Comparison of ENCODE assay signal across 16 cellular contexts in the genomic region with DNA sequence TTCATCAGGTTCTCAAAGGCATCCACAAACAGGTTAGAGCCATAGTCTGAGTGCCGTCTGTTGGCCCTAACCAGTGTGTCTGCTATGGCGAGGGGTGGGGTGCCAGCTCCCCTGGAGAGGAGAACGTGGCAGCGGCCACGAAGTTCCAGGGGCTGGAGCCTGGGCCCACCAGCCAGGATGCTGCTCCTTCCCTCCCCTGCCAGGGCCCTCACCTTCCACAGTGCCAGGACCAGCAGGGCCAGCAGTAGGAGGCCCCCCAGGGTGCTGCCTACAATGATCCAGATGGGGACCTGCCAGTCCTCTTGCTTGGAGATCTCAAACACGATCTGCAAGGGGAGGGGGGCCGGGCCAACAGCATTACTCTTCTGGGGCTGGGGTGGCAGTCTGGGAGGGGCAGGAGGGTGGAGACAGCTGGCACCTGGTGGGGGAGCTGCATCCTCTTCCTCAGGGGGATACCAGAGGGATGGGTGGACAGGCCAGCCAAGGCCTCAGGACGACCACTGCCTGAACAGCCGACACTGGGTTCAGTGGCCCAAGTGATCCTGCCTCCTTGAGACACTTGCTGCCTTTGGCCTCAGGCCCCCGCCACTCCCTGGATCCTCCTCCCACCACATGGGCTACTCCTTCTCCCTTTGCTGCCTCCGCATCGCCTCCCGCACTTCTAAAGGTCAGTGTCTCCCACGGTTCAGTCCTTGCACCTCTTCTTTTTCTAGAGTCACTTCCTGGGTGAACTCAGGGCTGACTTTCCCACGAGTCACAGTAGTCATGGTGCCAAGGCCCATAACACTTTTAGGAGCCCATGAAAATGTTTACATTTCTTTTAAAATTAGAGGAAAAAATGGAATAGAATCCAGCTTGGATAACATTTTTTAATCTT. TPM values are rescaled to one million over a fixed set of nuclear protein-coding genes. Genes with fewer than 3 reads are reported as not detected.
DNase-seq lines count a peak whose midpoint lies in the region; ATAC-seq and TF ChIP-seq lines count a peak whose summit lies in the region.
"Had no signal": no experiment of that assay in that cellular context is flagged by ENCODE, and none has a peak within 500 bp of the region (broad histone marks: within the 10 kb centered on the region; RNA-seq: fewer than 3 reads in every experiment).

No MANE protein-coding gene starts in this region.

- BruUV-seq in mammary epithelial cell (replicated peaks; lab: Mats Ljungman, UMichigan): no TSS peak

- in situ Hi-C loops in mammary epithelial cell (cut with MboI; ENCODE audit: low sequenced_read_pairs in 2 of 2): loop anchor here in 1 of 2 donors (10.0 to 25.0 kb wide), 2 partner anchors 81 to 359 kb away; no protein-coding TSS in a partner anchor

- H3K27ac Mint-ChIP-seq in nephron progenitor cell: peak overlapping the region; percentile 58

- H3K9me3 ChIP-seq in mammary epithelial cell (replicated peaks; ENCODE audit: insufficient read depth, low read length): no peaks in the 10 kb centered on the region
- H3K9me3 ChIP-seq: body of pancreas had no signal

- WGBS in mammary epithelial cell (ENCODE audit: low coverage, missing lambda C conversion rate): 77% methylated on average over 14 of the region's 15 CpGs

- H3K27me3 Mint-ChIP-seq in nephron progenitor cell (ENCODE audit: low read depth, poor library complexity): peaks cover 10% of the 10 kb centered on the region

- no peak overlapping the region for H3K4me3 ChIP-seq in mammary epithelial cell (replicated peaks in 1 of 3; ENCODE audit: insufficient read depth in 1 of 3, low read depth in 2 of 3, low read length in 3 of 3)
- H3K4me3 ChIP-seq: body of pancreas had no signal

- no peaks in the 10 kb centered on the region for H3K27me3 ChIP-seq in mammary epithelial cell (ENCODE audit: insufficient read depth, low read length)
- H3K27me3 ChIP-seq: body of pancreas had no signal

- no peak overlapping the region for H3K4me3 Mint-ChIP-seq in nephron progenitor cell
- H3K4me3 Mint-ChIP-seq: activated CD4-positive, alpha-beta T cell treated with anti-CD3 and anti-CD28 coated beads, Interleukin-2, amount 10 ng/mL, durations not matched to agents 24 days and 14 days; CD14-positive monocyte had no signal

- H3K27ac ChIP-seq in mammary epithelial cell (ENCODE audit: insufficient read depth, low read depth, low read length): peak overlapping the region; percentile 73
- H3K27ac ChIP-seq: body of pancreas had no signal

- no peaks in the 10 kb centered on the region for H3K36me3 ChIP-seq in mammary epithelial cell (ENCODE audit: insufficient read depth, low read length)

- ATAC-seq in HG02798 (IDR thresholded peaks at IDR 0.05; ENCODE audit: poor library complexity, unreplicated experiment): no peak
- ATAC-seq in sciatic nerve: no peak
- ATAC-seq: body of pancreas had no signal

- no peaks in the 10 kb centered on the region for H4K20me1 ChIP-seq in mammary epithelial cell (ENCODE audit: insufficient read depth, low read length)

- intact Hi-C loops in mammary epithelial cell (cut with micrococcal nuclease) (no loop called here), sciatic nerve (cut with DNase I) (loop anchor here (10.0 kb wide), 1 partner anchor 251 kb away; no protein-coding TSS in a partner anchor)

- no peak overlapping the region for H3K4me2 ChIP-seq in mammary epithelial cell (ENCODE audit: insufficient read depth, low read depth, low read length)

- POLR2A ChIA-PET in GM10248 (lab: Yijun Ruan, JAX): no interaction called here

- H3K9ac ChIP-seq in mammary epithelial cell (ENCODE audit: insufficient read depth, low read length): peak overlapping the region; percentile 36

- DNase-seq in GM10248 (ENCODE audit: extremely low spot score) (peak; percentile 12), HK-2 (ENCODE audit: unreplicated experiment) (peak; percentile 14), mammary epithelial cell (no peak), nephron progenitor cell (no peak), sciatic nerve (ENCODE audit: low spot score) (no peak), NCI-H2029 (lab: John Stamatoyannopoulos, UW) (no peak)
- DNase-seq: activated CD4-positive, alpha-beta T cell treated with anti-CD3 and anti-CD28 coated beads, Interleukin-2, amount 10 ng/mL, durations not matched to agents 24 days and 14 days; activated gamma-delta T cell treated with Interleukin-2 at 50 U/mL for 16 hours; naive B cell; NCI-H1105 treated with DMSO at 0.1 percent for 48 hours; NCI-H446; OCI-M1; stimulated activated naive CD4-positive, alpha-beta T cell treated with Interleukin-2 at 50 U/mL for 16 hours had no signal

- dilution Hi-C loops in mammary epithelial cell (cut with HindIII; ENCODE audit: low sequenced_read_pairs): no loop called here

- peak overlapping the region; percentile 48 for H2AFZ ChIP-seq in mammary epithelial cell (ENCODE audit: low read depth, low read length)

- no peaks in the 10 kb centered on the region for H3K79me2 ChIP-seq in mammary epithelial cell (ENCODE audit: insufficient read depth, low read length)

- H3K9me3 Mint-ChIP-seq in nephron progenitor cell: no peaks in the 10 kb centered on the region
- H3K9me3 Mint-ChIP-seq: activated CD4-positive, alpha-beta T cell treated with anti-CD3 and anti-CD28 coated beads, Interleukin-2, amount 10 ng/mL, durations not matched to agents 24 days and 14 days; CD14-positive monocyte; naive B cell had no signal

- H3K4me1 ChIP-seq in mammary epithelial cell (ENCODE audit: insufficient read depth, low read length): peaks cover 29% of the 10 kb centered on the region
- H3K4me1 ChIP-seq: body of pancreas had no signal

- no peak for TF ChIP-seq CTCF in GM10248 (IDR thresholded peaks at IDR 0.05; ENCODE audit: control extremely low read depth, extremely low read depth, low read depth, missing control alignments)
- no peak for TF ChIP-seq CTCF in mammary epithelial cell (conservative IDR thresholded peaks at IDR 0.05 in 1 of 2, IDR thresholded peaks at IDR 0.05 in 1 of 2; ENCODE audit: extremely low read depth in 1 of 2, insufficient read depth in 1 of 2, low read depth in 1 of 2, low read length in 2 of 2)
- TF ChIP-seq CTCF in nephron progenitor cell (IDR thresholded peaks at IDR 0.05): no peak

- CTCF ChIA-PET in GM10248 (lab: Yijun Ruan, JAX) (interaction anchor here (0.7 to 4.2 kb wide), 4 partner anchors 23 to 52 kb away, joined by 4 to 57 read pairs (median 6); no protein-coding TSS in a partner anchor), mammary epithelial cell (lab: Charles Lee; ENCODE audit: low non-redundant PET) (interaction anchor here (1.2 kb wide), 1 partner anchor 51 kb away, joined by 8 read pairs; no protein-coding TSS in a partner anchor)

- no peaks in the 10 kb centered on the region for H3K36me3 Mint-ChIP-seq in nephron progenitor cell (ENCODE audit: low read depth)
- H3K36me3 Mint-ChIP-seq: CD14-positive monocyte, naive B cell had no signal

- peaks cover 33% of the 10 kb centered on the region for H3K4me1 Mint-ChIP-seq in nephron progenitor cell

RNA-seq across cellular contexts. Expression of a gene that starts 26.3 kb away (rescaled TPM):
- total RNA-seq in mammary epithelial cell: 100 to 1,000 TPM in 1 of 2 donors, 10 to 100 TPM in 1; 86.6 to 105 TPM
- polyA plus RNA-seq in mammary epithelial cell: 51.5 TPM
- 81.8 TPM for polyA minus RNA-seq in mammary epithelial cell
- 58.0 TPM for total RNA-seq in sciatic nerve

Comparison
In these comparisons a context has a peak if more than half of its experiments do, and no peak if none do; other contexts are left out.
1. DNase-seq: peak in GM10248 (single experiment) and HK-2 (single experiment); none in mammary epithelial cell (single experiment), nephron progenitor cell (single experiment), sciatic nerve (single experiment) and NCI-H2029 (single experiment).